1 cellular context compared by ENCODE assay signal in the genomic region with DNA sequence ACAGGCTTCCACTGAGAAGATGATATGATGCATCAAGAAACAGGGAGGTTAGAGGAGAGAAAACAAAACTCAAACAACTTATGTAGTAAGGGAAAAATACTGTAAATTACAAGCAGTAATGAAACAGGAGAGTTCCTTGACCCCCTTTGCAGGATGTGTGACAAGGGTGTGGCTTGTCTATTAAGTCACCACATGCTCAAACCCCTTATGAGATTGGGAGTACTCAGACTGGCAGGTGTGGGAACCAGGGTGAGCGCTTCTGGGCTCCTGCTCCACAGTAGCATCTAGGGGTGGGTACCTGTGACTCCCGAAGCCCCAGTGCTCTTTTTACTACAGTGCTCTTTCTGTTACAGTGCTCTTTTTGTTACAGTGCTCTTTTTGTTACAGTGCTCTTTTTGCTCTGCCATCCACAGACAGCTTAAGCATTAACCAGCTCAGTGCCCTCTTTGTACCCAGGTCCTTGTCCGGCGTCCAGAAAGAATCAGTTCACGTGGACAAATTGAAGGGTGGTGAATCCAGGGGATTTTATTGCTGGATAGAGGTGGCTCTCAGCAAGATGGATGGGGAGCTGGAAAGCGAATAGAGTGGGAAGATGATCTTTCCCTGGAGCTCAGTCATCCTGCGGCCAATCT.
TF ChIP-seq lines count a peak whose summit lies in the region.

No MANE protein-coding gene starts in this region.

TF ChIP-seq in H1, 55 proteins besides CTCF, POLR2A, EP300 and RAD21 (continued from another document):
- no peak for TF ChIP-seq TEAD4 (IDR thresholded peaks at IDR 0.05; ENCODE audit: low read depth, low read length)
- TF ChIP-seq TCF12 (IDR thresholded peaks at IDR 0.05; ENCODE audit: low read depth, low read length): no peak
- TF ChIP-seq SUZ12 (IDR thresholded peaks at IDR 0.05; ENCODE audit: low read length): no peak
